In genomic region chr5:180598316-180598701, GRCh38 we compare ENCODE assay signal across 28 cellular contexts. TPM values are rescaled to one million over a fixed set of nuclear protein-coding genes. Genes with fewer than 3 reads are reported as not detected.
DNase-seq lines count a peak whose midpoint lies in the region; ATAC-seq and TF ChIP-seq lines count a peak whose summit lies in the region.
"Had no signal": no experiment of that assay in that cellular context is flagged by ENCODE, and none has a peak within 500 bp of the region (broad histone marks: within the 10 kb centered on the region; RNA-seq: fewer than 3 reads in every experiment).

No MANE protein-coding gene starts in this region.

- no peak for ATAC-seq in Right ventricle myocardium inferior
- ATAC-seq in activated T-helper 17 cell treated with anti-CD3 and anti-CD28 coated beads, Interleukin-2, amount 50 U/mL, for 72 hours (replicated peaks) = no peak
- no peak for ATAC-seq in HG02588 (IDR thresholded peaks at IDR 0.05; ENCODE audit: unreplicated experiment)
- ATAC-seq: esophagus mucosa, foreskin keratinocyte, GM23338, heart right ventricle, natural killer cell, pancreas had no signal

- no peak overlapping the region for H3K18ac ChIP-seq in H9 (ENCODE audit: insufficient read length, low read depth, low read length)

- H3K9ac ChIP-seq in H9 (ENCODE audit: extremely low read depth, insufficient read length, low read length) = no peak overlapping the region
- H3K9ac ChIP-seq: KMS-11 had no signal

- H2BK120ac ChIP-seq in H9 (ENCODE audit: low read depth, low read length, poor library complexity, severe bottlenecking) = no peak overlapping the region

- no peaks in the 10 kb centered on the region for H3K27me3 ChIP-seq in H9 (ENCODE audit: insufficient read depth, low read length)
- H3K27me3 ChIP-seq: colonic mucosa, foreskin keratinocyte, pancreas, right atrium auricular region, SJCRH30 had no signal

- peak; percentile 58 for DNase-seq in cardiac septum (ENCODE audit: low spot score)
- no peak for DNase-seq in Right ventricle myocardium inferior (ENCODE audit: missing footprints)
- DNase-seq in H9 = peak; percentile 26
- peak; percentile 80 for DNase-seq in mesenteric fat pad (ENCODE audit: low spot score)
- peak; percentile 34 for DNase-seq in ureter (ENCODE audit: low spot score)
- DNase-seq in NCI-H446 treated with DMSO at 0.1 percent for 48 hours (lab: John Stamatoyannopoulos, UW) = no peak
- DNase-seq: activated CD4-positive, alpha-beta T cell treated with anti-CD3 and anti-CD28 coated beads for 1 hour; CD4-positive, alpha-beta memory T cell; colonic mucosa; foreskin keratinocyte; left ventricle myocardium inferior; midbrain; MV-4-11; natural killer cell; NCI-H524; stimulated activated CD4-positive, alpha-beta T cell treated with anti-CD3 and anti-CD28 coated beads, Interleukin-4, amount 100 ng/mL, for 1 hour; stimulated activated naive CD4-positive, alpha-beta T cell had no signal

- no peak overlapping the region for H3K27ac ChIP-seq in H9 (ENCODE audit: insufficient read length, low read depth, low read length)
- H3K27ac ChIP-seq: colonic mucosa, foreskin keratinocyte, heart right ventricle, KMS-11, left ventricle myocardium inferior, pancreas, right atrium auricular region, SJCRH30 had no signal

- H2AK5ac ChIP-seq in H9 (ENCODE audit: insufficient read length, low read length) = no peak overlapping the region

- no peak overlapping the region for H3K27ac Mint-ChIP-seq in H9
- H3K27ac Mint-ChIP-seq in activated T-helper 17 cell treated with anti-CD3 and anti-CD28 coated beads, Interleukin-2, amount 50 U/mL, for 72 hours = no peak overlapping the region
- H3K27ac Mint-ChIP-seq: GM23338, natural killer cell had no signal

- no peak overlapping the region for H3K4me3 Mint-ChIP-seq in H9
- no peak overlapping the region for H3K4me3 Mint-ChIP-seq in activated T-helper 17 cell treated with anti-CD3 and anti-CD28 coated beads, Interleukin-2, amount 50 U/mL, for 72 hours
- H3K4me3 Mint-ChIP-seq: CD4-positive, alpha-beta memory T cell; GM23338; natural killer cell had no signal

- H3K23ac ChIP-seq in H9 (ENCODE audit: insufficient read length, low read depth, low read length) = no peak overlapping the region

- no peaks in the 10 kb centered on the region for H4K20me1 ChIP-seq in H9 (ENCODE audit: control insufficient read depth, insufficient read depth, insufficient read length)

- peaks cover 0 to 6% of the 10 kb centered on the region in 2 experiments; a peak in 2 of 4 replicates for H3K4me1 Mint-ChIP-seq in H9
- H3K4me1 Mint-ChIP-seq in activated T-helper 17 cell treated with anti-CD3 and anti-CD28 coated beads, Interleukin-2, amount 50 U/mL, for 72 hours = peaks cover 5% of the 10 kb centered on the region
- H3K4me1 Mint-ChIP-seq: CD4-positive, alpha-beta memory T cell; natural killer cell had no signal

- no peaks in the 10 kb centered on the region for H3K9me3 Mint-ChIP-seq in H9
- no peaks in the 10 kb centered on the region for H3K9me3 Mint-ChIP-seq in activated T-helper 17 cell treated with anti-CD3 and anti-CD28 coated beads, Interleukin-2, amount 50 U/mL, for 72 hours
- H3K9me3 Mint-ChIP-seq: CD4-positive, alpha-beta memory T cell; GM23338; natural killer cell had no signal

- H3T11ph ChIP-seq in H9 (ENCODE audit: low read length) = no peak overlapping the region

- no peaks in the 10 kb centered on the region for H3K79me2 ChIP-seq in H9 (ENCODE audit: insufficient read depth, low read length)

- H2BK20ac ChIP-seq in H9 (ENCODE audit: low read depth, low read length, poor library complexity, severe bottlenecking) = no peak overlapping the region

- H3K27me3 Mint-ChIP-seq in H9 (ENCODE audit: low read depth) = peaks cover 14% of the 10 kb centered on the region
- H3K27me3 Mint-ChIP-seq in activated T-helper 17 cell treated with anti-CD3 and anti-CD28 coated beads, Interleukin-2, amount 50 U/mL, for 72 hours = peaks cover 5% of the 10 kb centered on the region

- H3K14ac ChIP-seq in H9 (ENCODE audit: insufficient read depth, low read length) = no peak overlapping the region

- intact Hi-C loops in cardiac septum (cut with DNase I) = no loop called here
- intact Hi-C loops in Right ventricle myocardium inferior (cut with DNase I) = no loop called here

- H3K9me3 ChIP-seq in H9 (ENCODE audit: control insufficient read depth, low read depth, low read length) = no peaks in the 10 kb centered on the region
- H3K9me3 ChIP-seq: colonic mucosa, heart right ventricle, left ventricle myocardium inferior, pancreas, right atrium auricular region, SJCRH30 had no signal

- H2BK12ac ChIP-seq in H9 (ENCODE audit: insufficient read length, low read depth, low read length) = no peak overlapping the region

- no peaks in the 10 kb centered on the region for H3K4me1 ChIP-seq in H9 (ENCODE audit: insufficient read depth, low read length)
- H3K4me1 ChIP-seq: colonic mucosa, foreskin keratinocyte, heart right ventricle, left ventricle myocardium inferior, right atrium auricular region, SJCRH30 had no signal

- no peaks in the 10 kb centered on the region for H3K79me1 ChIP-seq in H9 (ENCODE audit: insufficient read depth, low read depth, low read length, poor library complexity, severe bottlenecking)

- no peak overlapping the region for H4K91ac ChIP-seq in H9 (ENCODE audit: insufficient read length, low read depth, low read length)

- no peak overlapping the region for H4K8ac ChIP-seq in H9 (replicated peaks; ENCODE audit: insufficient read length, low read depth, low read length)

- H2AFZ ChIP-seq in H9 (ENCODE audit: low read length) = no peak overlapping the region
- H2AFZ ChIP-seq: GM23338 had no signal

- no peak overlapping the region for H4K5ac ChIP-seq in H9 (ENCODE audit: insufficient read length, low read depth, low read length)

- no peak for TF ChIP-seq CTCF in H9 (conservative IDR thresholded peaks at IDR 0.05)

- no peak overlapping the region for H3K56ac ChIP-seq in H9 (ENCODE audit: insufficient read length, low read depth, low read length)

- WGBS in H9 (ENCODE audit: extremely low coverage, insufficient read length, low lambda C conversion rate) = no CpG with 5 or more reads among the region's 9 CpGs

- H3K4me2 ChIP-seq in H9 (ENCODE audit: insufficient read depth, insufficient read length, low read length) = no peak overlapping the region
- H3K4me2 ChIP-seq: GM23338, KMS-11 had no signal

- no peaks in the 10 kb centered on the region for H3K36me3 Mint-ChIP-seq in H9 (ENCODE audit: insufficient read depth in 1 of 3, low read depth in 3 of 3)
- no peaks in the 10 kb centered on the region for H3K36me3 Mint-ChIP-seq in activated T-helper 17 cell treated with anti-CD3 and anti-CD28 coated beads, Interleukin-2, amount 50 U/mL, for 72 hours (ENCODE audit: low read depth)
- H3K36me3 Mint-ChIP-seq: CD4-positive, alpha-beta memory T cell; natural killer cell had no signal

- no peaks in the 10 kb centered on the region for H3K23me2 ChIP-seq in H9 (ENCODE audit: insufficient read length, low read depth, low read length, poor library complexity, severe bottlenecking)

- no peak overlapping the region for H2BK5ac ChIP-seq in H9 (ENCODE audit: insufficient read length, low read length)

- no peak overlapping the region for H2BK15ac ChIP-seq in H9 (ENCODE audit: low read depth, low read length)

- no peak overlapping the region for H3K4ac ChIP-seq in H9 (ENCODE audit: low read depth, low read length)

RNA-seq across cellular contexts. Expression of gene SCGB3A1, which starts 7.0 kb away (rescaled TPM):
- total RNA-seq in cardiac septum (not detected), Right ventricle myocardium inferior (not detected), H9 (2021) (not detected in 2 replicates), mesenteric fat pad (0.71 TPM), ureter (1.4 TPM)
- total RNA-seq in activated T-helper 17 cell treated with anti-CD3 and anti-CD28 coated beads, Interleukin-2, amount 50 U/mL, for 72 hours = not detected
- total RNA-seq: CD4-positive, alpha-beta memory T cell; foreskin keratinocyte; G401; GM23338; left ventricle myocardium inferior; natural killer cell; right atrium auricular region; SJCRH30; T-helper 1 cell treated with Interleukin-12 subunit alpha and Interleukin-12 subunit beta and Interleukin-4 antibody, amounts not matched to agents 30 ng/mL and 1 ng/mL, for 36 hours had no signal

RNA-seq across cellular contexts. Expression of gene FLT4, which starts 51.1 kb away (rescaled TPM):
- total RNA-seq in cardiac septum = 5.8 TPM
- 5.5 TPM for total RNA-seq in Right ventricle myocardium inferior
- 6.1 and 6.3 TPM in 2 replicates for total RNA-seq in H9 (2021)
- total RNA-seq in mesenteric fat pad = 26.8 TPM
- total RNA-seq in ureter = 12.1 TPM
- under 1 TPM; 0.34 to 0.56 TPM for total RNA-seq in activated T-helper 17 cell treated with anti-CD3 and anti-CD28 coated beads, Interleukin-2, amount 50 U/mL, for 72 hours

Comparison
In these comparisons a context has a peak if more than half of its experiments do, and no peak if none do; other contexts are left out.
1. DNase-seq: peak in cardiac septum (single experiment), H9 (single experiment), mesenteric fat pad (single experiment) and ureter (single experiment); none in Right ventricle myocardium inferior (single experiment) and NCI-H446 treated with DMSO at 0.1 percent for 48 hours (single experiment).